1 cellular context compared by ENCODE assay signal in the genomic region with DNA sequence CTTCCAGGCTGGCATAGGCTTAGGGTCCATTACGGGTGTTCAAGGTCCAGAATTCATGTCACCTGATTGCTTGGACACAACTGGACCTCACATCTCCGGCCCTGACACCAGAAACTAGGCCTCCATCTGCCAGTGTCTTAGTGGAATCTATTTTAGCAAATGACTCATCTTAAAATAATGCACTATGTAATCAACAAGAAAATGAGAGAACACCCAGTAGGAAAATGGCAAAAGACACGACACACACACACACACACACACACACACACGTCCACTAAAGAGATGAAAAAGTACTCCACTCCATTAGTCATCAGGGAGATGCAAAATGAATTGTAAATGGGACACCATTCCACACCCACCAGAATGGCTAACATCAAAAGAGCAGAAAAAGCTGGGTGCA.
A peak's percentile ranks its signal among the peaks of the same experiment; 100 is the strongest.
TF ChIP-seq lines count a peak whose summit lies in the region.

No MANE protein-coding gene starts in this region.

TF ChIP-seq in HEK293, 187 proteins besides CTCF, POLR2A, EP300 and RAD21 (continued from another document and continues in another):
- TF ChIP-seq, protein P1, sequence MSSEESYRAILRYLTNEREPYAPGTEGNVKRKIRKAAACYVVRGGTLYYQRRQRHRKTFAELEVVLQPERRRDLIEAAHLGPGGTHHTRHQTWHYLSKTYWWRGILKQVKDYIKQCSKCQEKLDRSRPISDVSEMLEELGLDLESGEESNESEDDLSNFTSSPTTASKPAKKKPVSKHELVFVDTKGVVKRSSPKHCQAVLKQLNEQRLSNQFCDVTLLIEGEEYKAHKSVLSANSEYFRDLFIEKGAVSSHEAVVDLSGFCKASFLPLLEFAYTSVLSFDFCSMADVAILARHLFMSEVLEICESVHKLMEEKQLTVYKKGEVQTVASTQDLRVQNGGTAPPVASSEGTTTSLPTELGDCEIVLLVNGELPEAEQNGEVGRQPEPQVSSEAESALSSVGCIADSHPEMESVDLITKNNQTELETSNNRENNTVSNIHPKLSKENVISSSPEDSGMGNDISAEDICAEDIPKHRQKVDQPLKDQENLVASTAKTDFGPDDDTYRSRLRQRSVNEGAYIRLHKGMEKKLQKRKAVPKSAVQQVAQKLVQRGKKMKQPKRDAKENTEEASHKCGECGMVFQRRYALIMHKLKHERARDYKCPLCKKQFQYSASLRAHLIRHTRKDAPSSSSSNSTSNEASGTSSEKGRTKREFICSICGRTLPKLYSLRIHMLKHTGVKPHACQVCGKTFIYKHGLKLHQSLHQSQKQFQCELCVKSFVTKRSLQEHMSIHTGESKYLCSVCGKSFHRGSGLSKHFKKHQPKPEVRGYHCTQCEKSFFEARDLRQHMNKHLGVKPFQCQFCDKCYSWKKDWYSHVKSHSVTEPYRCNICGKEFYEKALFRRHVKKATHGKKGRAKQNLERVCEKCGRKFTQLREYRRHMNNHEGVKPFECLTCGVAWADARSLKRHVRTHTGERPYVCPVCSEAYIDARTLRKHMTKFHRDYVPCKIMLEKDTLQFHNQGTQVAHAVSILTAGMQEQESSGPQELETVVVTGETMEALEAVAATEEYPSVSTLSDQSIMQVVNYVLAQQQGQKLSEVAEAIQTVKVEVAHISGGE (tag by site-specific recombination; conservative IDR thresholded peaks at IDR 0.05; ENCODE audit: low read depth) = no peak
- TF ChIP-seq ZNF37A (tag by site-specific recombination; IDR thresholded peaks at IDR 0.05) (no peak), PRDM10 (tag by site-specific recombination; IDR thresholded peaks at IDR 0.05) (no peak), SP3 (tag by site-specific recombination; IDR thresholded peaks at IDR 0.05) (peak; percentile 38; the same call in 1 of the 2 replicates), ZNF610 (tag by site-specific recombination; IDR thresholded peaks at IDR 0.05; ENCODE audit: borderline replicate concordance) (no peak), ZNF146 (tag by site-specific recombination; IDR thresholded peaks at IDR 0.05) (no peak), ZNF155 (tag by site-specific recombination; IDR thresholded peaks at IDR 0.05) (no peak), ZNF777 (tag by site-specific recombination; IDR thresholded peaks at IDR 0.05; ENCODE audit: borderline replicate concordance) (no peak), ZNF175 (tag by site-specific recombination; IDR thresholded peaks at IDR 0.05) (no peak), ZNF837 (tag by site-specific recombination; IDR thresholded peaks at IDR 0.05) (no peak), ZNF10 (tag by site-specific recombination; IDR thresholded peaks at IDR 0.05) (no peak), ZBTB1 (tag by site-specific recombination; IDR thresholded peaks at IDR 0.05) (no peak), HOXA7 (CRISPR knock-in tag; IDR thresholded peaks at IDR 0.05; ENCODE audit: borderline replicate concordance) (no peak), ZNF18 (tag by site-specific recombination; IDR thresholded peaks at IDR 0.05) (no peak), ZNF266 (tag by site-specific recombination; IDR thresholded peaks at IDR 0.05; ENCODE audit: low read depth) (no peak), REPIN1 (tag by site-specific recombination; IDR thresholded peaks at IDR 0.05; ENCODE audit: low read depth) (no peak), ZNF664 (tag by site-specific recombination; IDR thresholded peaks at IDR 0.05) (no peak), ZFP41 (tag by site-specific recombination; IDR thresholded peaks at IDR 0.05; ENCODE audit: borderline replicate concordance) (no peak), ZNF169 (tag by site-specific recombination; IDR thresholded peaks at IDR 0.05) (no peak; the same call in 1 of the 2 replicates), ZNF354C (tag by site-specific recombination; IDR thresholded peaks at IDR 0.05; ENCODE audit: borderline replicate concordance, low read depth) (no peak), BCL11A (tag by site-specific recombination; IDR thresholded peaks at IDR 0.05; ENCODE audit: low read depth) (peak; percentile 71), ZNF239 (tag by site-specific recombination; IDR thresholded peaks at IDR 0.05) (no peak), IKZF3 (tag by site-specific recombination; IDR thresholded peaks at IDR 0.05) (no peak), TSHZ1 (tag by site-specific recombination; IDR thresholded peaks at IDR 0.05; ENCODE audit: borderline replicate concordance) (peak; percentile 75), ZBTB8A (tag by site-specific recombination; IDR thresholded peaks at IDR 0.05) (no peak), ZNF423 (tag by site-specific recombination; IDR thresholded peaks at IDR 0.05) (no peak), ZNF514 (tag by site-specific recombination; IDR thresholded peaks at IDR 0.05) (no peak), ZNF350 (tag by site-specific recombination; IDR thresholded peaks at IDR 0.05) (no peak), KLF8 (tag by site-specific recombination; IDR thresholded peaks at IDR 0.05) (peak; percentile 70; the same call in 1 of the 2 replicates), ZNF426 (tag by site-specific recombination; IDR thresholded peaks at IDR 0.05) (no peak), WT1 (tag by site-specific recombination; IDR thresholded peaks at IDR 0.05) (no peak), ZNF416 (tag by site-specific recombination; IDR thresholded peaks at IDR 0.05) (no peak)
- TF ChIP-seq, protein P2, sequence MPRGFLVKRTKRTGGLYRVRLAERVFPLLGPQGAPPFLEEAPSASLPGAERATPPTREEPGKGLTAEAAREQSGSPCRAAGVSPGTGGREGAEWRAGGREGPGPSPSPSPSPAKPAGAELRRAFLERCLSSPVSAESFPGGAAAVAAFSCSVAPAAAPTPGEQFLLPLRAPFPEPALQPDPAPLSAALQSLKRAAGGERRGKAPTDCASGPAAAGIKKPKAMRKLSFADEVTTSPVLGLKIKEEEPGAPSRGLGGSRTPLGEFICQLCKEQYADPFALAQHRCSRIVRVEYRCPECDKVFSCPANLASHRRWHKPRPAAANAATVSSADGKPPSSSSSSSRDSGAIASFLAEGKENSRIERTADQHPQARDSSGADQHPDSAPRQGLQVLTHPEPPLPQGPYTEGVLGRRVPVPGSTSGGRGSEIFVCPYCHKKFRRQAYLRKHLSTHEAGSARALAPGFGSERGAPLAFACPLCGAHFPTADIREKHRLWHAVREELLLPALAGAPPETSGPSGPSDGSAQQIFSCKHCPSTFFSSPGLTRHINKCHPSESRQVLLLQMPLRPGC (tag by site-specific recombination; IDR thresholded peaks at IDR 0.05) = peak; percentile 54; the same call in 1 of the 2 replicates
- TF ChIP-seq, protein P3, sequence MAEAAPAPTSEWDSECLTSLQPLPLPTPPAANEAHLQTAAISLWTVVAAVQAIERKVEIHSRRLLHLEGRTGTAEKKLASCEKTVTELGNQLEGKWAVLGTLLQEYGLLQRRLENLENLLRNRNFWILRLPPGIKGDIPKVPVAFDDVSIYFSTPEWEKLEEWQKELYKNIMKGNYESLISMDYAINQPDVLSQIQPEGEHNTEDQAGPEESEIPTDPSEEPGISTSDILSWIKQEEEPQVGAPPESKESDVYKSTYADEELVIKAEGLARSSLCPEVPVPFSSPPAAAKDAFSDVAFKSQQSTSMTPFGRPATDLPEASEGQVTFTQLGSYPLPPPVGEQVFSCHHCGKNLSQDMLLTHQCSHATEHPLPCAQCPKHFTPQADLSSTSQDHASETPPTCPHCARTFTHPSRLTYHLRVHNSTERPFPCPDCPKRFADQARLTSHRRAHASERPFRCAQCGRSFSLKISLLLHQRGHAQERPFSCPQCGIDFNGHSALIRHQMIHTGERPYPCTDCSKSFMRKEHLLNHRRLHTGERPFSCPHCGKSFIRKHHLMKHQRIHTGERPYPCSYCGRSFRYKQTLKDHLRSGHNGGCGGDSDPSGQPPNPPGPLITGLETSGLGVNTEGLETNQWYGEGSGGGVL (tag by site-specific recombination; IDR thresholded peaks at IDR 0.05) = peak; percentile 58
- TF ChIP-seq, protein P4, sequence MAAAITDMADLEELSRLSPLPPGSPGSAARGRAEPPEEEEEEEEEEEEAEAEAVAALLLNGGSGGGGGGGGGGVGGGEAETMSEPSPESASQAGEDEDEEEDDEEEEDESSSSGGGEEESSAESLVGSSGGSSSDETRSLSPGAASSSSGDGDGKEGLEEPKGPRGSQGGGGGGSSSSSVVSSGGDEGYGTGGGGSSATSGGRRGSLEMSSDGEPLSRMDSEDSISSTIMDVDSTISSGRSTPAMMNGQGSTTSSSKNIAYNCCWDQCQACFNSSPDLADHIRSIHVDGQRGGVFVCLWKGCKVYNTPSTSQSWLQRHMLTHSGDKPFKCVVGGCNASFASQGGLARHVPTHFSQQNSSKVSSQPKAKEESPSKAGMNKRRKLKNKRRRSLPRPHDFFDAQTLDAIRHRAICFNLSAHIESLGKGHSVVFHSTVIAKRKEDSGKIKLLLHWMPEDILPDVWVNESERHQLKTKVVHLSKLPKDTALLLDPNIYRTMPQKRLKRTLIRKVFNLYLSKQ (tag by site-specific recombination; IDR thresholded peaks at IDR 0.05; ENCODE audit: borderline replicate concordance) = no peak
- TF ChIP-seq, protein P5, sequence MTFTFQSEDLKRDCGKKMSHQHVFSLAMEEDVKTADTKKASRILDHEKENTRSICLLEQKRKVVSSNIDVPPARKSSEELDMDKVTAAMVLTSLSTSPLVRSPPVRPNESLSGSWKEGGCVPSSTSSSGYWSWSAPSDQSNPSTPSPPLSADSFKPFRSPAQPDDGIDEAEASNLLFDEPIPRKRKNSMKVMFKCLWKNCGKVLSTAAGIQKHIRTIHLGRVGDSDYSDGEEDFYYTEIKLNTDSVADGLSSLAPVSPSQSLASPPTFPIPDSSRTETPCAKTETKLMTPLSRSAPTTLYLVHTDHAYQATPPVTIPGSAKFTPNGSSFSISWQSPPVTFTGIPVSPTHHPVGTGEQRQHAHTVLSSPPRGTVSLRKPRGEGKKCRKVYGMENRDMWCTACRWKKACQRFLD (tag by site-specific recombination; IDR thresholded peaks at IDR 0.05) = no peak
- TF ChIP-seq, protein P6, sequence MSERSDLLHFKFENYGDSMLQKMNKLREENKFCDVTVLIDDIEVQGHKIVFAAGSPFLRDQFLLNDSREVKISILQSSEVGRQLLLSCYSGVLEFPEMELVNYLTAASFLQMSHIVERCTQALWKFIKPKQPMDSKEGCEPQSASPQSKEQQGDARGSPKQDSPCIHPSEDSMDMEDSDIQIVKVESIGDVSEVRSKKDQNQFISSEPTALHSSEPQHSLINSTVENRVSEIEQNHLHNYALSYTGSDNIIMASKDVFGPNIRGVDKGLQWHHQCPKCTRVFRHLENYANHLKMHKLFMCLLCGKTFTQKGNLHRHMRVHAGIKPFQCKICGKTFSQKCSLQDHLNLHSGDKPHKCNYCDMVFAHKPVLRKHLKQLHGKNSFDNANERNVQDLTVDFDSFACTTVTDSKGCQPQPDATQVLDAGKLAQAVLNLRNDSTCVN (tag by site-specific recombination; optimal IDR thresholded peaks at IDR 0.05) = no peak
